ENCODE assay signal across 9 cellular contexts in genomic region chr14:92511472-92512247, GRCh38.
DNase-seq lines count a peak whose midpoint lies in the region.
"Had no signal": no experiment of that assay in that cellular context is flagged by ENCODE, and none has a peak within 500 bp of the region (broad histone marks: within the 10 kb centered on the region; RNA-seq: fewer than 3 reads in every experiment).

No MANE protein-coding gene starts in this region.

- peak overlapping the region; percentile 20 for H3K4me3 ChIP-seq in adipocyte (ENCODE audit: low read length)
- no peak overlapping the region for H3K4me3 ChIP-seq in stomach smooth muscle (ENCODE audit: low read length in 2 of 2)

- no peaks in the 10 kb centered on the region for H3K27me3 ChIP-seq in adipocyte (replicated peaks; ENCODE audit: control insufficient read depth, insufficient read depth, low read length)
- no peaks in the 10 kb centered on the region for H3K27me3 ChIP-seq in stomach smooth muscle (ENCODE audit: control insufficient read depth in 1 of 2, insufficient read depth in 2 of 2, low read length in 2 of 2)

- H3K4me1 ChIP-seq in adipocyte (ENCODE audit: control insufficient read depth, insufficient read depth, low read length) (peaks cover 18% of the 10 kb centered on the region), stomach smooth muscle (ENCODE audit: control insufficient read depth, insufficient read depth, low read length) (peaks cover 25% of the 10 kb centered on the region)

- DNase-seq in DMS 273 (lab: John Stamatoyannopoulos, UW; ENCODE audit: unreplicated experiment) = peak; percentile 19
- DNase-seq in DMS 273 treated with DMSO at 0.1 percent for 48 hours (lab: John Stamatoyannopoulos, UW) = no peak
- peak; percentile 88 for DNase-seq in adipocyte (ENCODE audit: low read depth)
- peak; percentile 91 for DNase-seq in iris pigment epithelial cell (ENCODE audit: low read depth)
- DNase-seq in NCI-H526 treated with DMSO at 0.1 percent for 48 hours (lab: John Stamatoyannopoulos, UW) = no peak
- DNase-seq in anterior cingulate cortex (lab: John Stamatoyannopoulos, UW) = no peak
- no peak for DNase-seq in substantia nigra (lab: John Stamatoyannopoulos, UW)

- H3K27ac ChIP-seq in stomach smooth muscle (ENCODE audit: low read length) (peak overlapping the region; percentile 31), substantia nigra (ENCODE audit: low read depth, low read length, poor library complexity, severe bottlenecking) (no peak overlapping the region)
- H3K27ac ChIP-seq: 22Rv1 had no signal

- H3K9me3 ChIP-seq in adipocyte (ENCODE audit: control insufficient read depth, low read length) (no peaks in the 10 kb centered on the region), stomach smooth muscle (ENCODE audit: control insufficient read depth in 2 of 2, low read length in 2 of 2) (no peaks in the 10 kb centered on the region)

- H3K9ac ChIP-seq in adipocyte (ENCODE audit: low read length) (peak overlapping the region; percentile 61), stomach smooth muscle (ENCODE audit: low read length in 2 of 2) (no peak overlapping the region)

- no peaks in the 10 kb centered on the region for H3K36me3 ChIP-seq in adipocyte (ENCODE audit: control insufficient read depth, insufficient read depth, low read length, severe bottlenecking)
- H3K36me3 ChIP-seq in stomach smooth muscle (ENCODE audit: control insufficient read depth in 2 of 2, insufficient read depth in 2 of 2, low read length in 2 of 2) = no peaks in the 10 kb centered on the region

Comparison
In these comparisons a context has a peak if more than half of its experiments do, and no peak if none do; other contexts are left out.
1. DNase-seq: peak in DMS 273 (single experiment), adipocyte (single experiment) and iris pigment epithelial cell (single experiment); none in DMS 273 treated with DMSO at 0.1 percent for 48 hours (single experiment), NCI-H526 treated with DMSO at 0.1 percent for 48 hours (single experiment), anterior cingulate cortex (0 of 58) and substantia nigra (0 of 49).